In genomic region chr13:111907341-111907880, GRCh38 we compare ENCODE assay signal across 22 cellular contexts.
DNase-seq lines count a peak whose midpoint lies in the region; ATAC-seq and TF ChIP-seq lines count a peak whose summit lies in the region.
"Had no signal": no experiment of that assay in that cellular context is flagged by ENCODE, and none has a peak within 500 bp of the region (broad histone marks: within the 10 kb centered on the region; RNA-seq: fewer than 3 reads in every experiment).

No MANE protein-coding gene starts in this region.

- no peaks in the 10 kb centered on the region for H3K4me1 ChIP-seq in neural progenitor cell
- H3K4me1 ChIP-seq: HAP-1 had no signal

- ATAC-seq in stimulated activated naive B cell treated with anti-CD40 and anti-IgM and Interleukin-4, amounts not matched to agents 10 μg/mL and 1 μg/mL and 100 μg/mL, for 72 hours (replicated peaks): no peak

- H3K27me3 Mint-ChIP-seq in neural progenitor cell (ENCODE audit: insufficient read depth, low read depth): peaks cover 6% of the 10 kb centered on the region
- H3K27me3 Mint-ChIP-seq in stimulated activated naive B cell treated with anti-CD40 and anti-IgM and Interleukin-4, amounts not matched to agents 10 μg/mL and 1 μg/mL and 100 μg/mL, for 72 hours: no peaks in the 10 kb centered on the region

- H3K9me3 Mint-ChIP-seq in neural progenitor cell: peaks cover 7% of the 10 kb centered on the region
- peaks cover 3 to 4% of the 10 kb centered on the region in 2 donors for H3K9me3 Mint-ChIP-seq in stimulated activated naive B cell treated with anti-CD40 and anti-IgM and Interleukin-4, amounts not matched to agents 10 μg/mL and 1 μg/mL and 100 μg/mL, for 72 hours

- no peak overlapping the region for H3K4me3 ChIP-seq in neural progenitor cell
- H3K4me3 ChIP-seq: HAP-1 had no signal

- peak; percentile 28 for DNase-seq in activated CD8-positive, alpha-beta memory T cell treated with anti-CD3 and anti-CD28 coated beads for 24 hours
- no peak for DNase-seq in activated CD8-positive, alpha-beta memory T cell treated with anti-CD3 and anti-CD28 coated beads, Interleukin-2, amount 50 U/mL, for 4 hours
- DNase-seq in activated CD8-positive, alpha-beta memory T cell treated with anti-CD3 and anti-CD28 coated beads, Interleukin-2, amount 50 U/mL, for 48 hours: peak; percentile 13
- DNase-seq in neural progenitor cell (ENCODE audit: low spot score) (no peak), ureter (ENCODE audit: low spot score) (peak; percentile 23), mesenteric fat pad (ENCODE audit: low spot score) (no peak)
- DNase-seq in activated CD4-positive, alpha-beta T cell treated with anti-CD3 and anti-CD28 coated beads for 4 hours: no peak
- DNase-seq in stimulated activated naive B cell treated with anti-CD40 and anti-IgM and Interleukin-4, amounts not matched to agents 10 μg/mL and 1 μg/mL and 100 μg/mL, for 72 hours: no peak
- DNase-seq: DMS79, NCI-H1417, NCI-H187, NCI-H2107, NCI-H2227 treated with DMSO at 0.1 percent for 48 hours, NCI-H510A treated with DMSO at 0.1 percent for 48 hours, NCI-H774, OCI-M1, SHP77 treated with DMSO at 0.1 percent for 48 hours had no signal

- H3K36me3 ChIP-seq in neural progenitor cell: no peaks in the 10 kb centered on the region
- H3K36me3 ChIP-seq: HAP-1 had no signal

- H3K36me3 Mint-ChIP-seq in neural progenitor cell: no peaks in the 10 kb centered on the region
- no peaks in the 10 kb centered on the region for H3K36me3 Mint-ChIP-seq in stimulated activated naive B cell treated with anti-CD40 and anti-IgM and Interleukin-4, amounts not matched to agents 10 μg/mL and 1 μg/mL and 100 μg/mL, for 72 hours
- H3K36me3 Mint-ChIP-seq: CD14-positive monocyte had no signal

- no peaks in the 10 kb centered on the region for H3K27me3 ChIP-seq in neural progenitor cell

- H3K9me3 ChIP-seq in neural progenitor cell (ENCODE audit: low read depth): no peaks in the 10 kb centered on the region
- H3K9me3 ChIP-seq: HAP-1 had no signal

- H3K4me2 ChIP-seq in neural progenitor cell: no peak overlapping the region
- H3K4me2 ChIP-seq: KMS-11 had no signal

- no peaks in the 10 kb centered on the region for H3F3A ChIP-seq in neural progenitor cell (ENCODE audit: low read depth)

- no peak overlapping the region for H3K9ac ChIP-seq in neural progenitor cell
- H3K9ac ChIP-seq: KMS-11 had no signal

- H3K4me1 Mint-ChIP-seq in neural progenitor cell: peaks cover 3% of the 10 kb centered on the region
- no peaks in the 10 kb centered on the region for H3K4me1 Mint-ChIP-seq in stimulated activated naive B cell treated with anti-CD40 and anti-IgM and Interleukin-4, amounts not matched to agents 10 μg/mL and 1 μg/mL and 100 μg/mL, for 72 hours
- H3K4me1 Mint-ChIP-seq: CD14-positive monocyte had no signal

- H3K27ac ChIP-seq in neural progenitor cell: no peak overlapping the region
- H3K27ac ChIP-seq: 22Rv1, HL-60, KMS-11 had no signal

- no peak overlapping the region for H3K4me3 Mint-ChIP-seq in neural progenitor cell
- H3K4me3 Mint-ChIP-seq in stimulated activated naive B cell treated with anti-CD40 and anti-IgM and Interleukin-4, amounts not matched to agents 10 μg/mL and 1 μg/mL and 100 μg/mL, for 72 hours: no peak overlapping the region
- H3K4me3 Mint-ChIP-seq: CD14-positive monocyte had no signal

- no peak for TF ChIP-seq CTCF in neural progenitor cell (IDR thresholded peaks at IDR 0.05)

- H3K27ac Mint-ChIP-seq in neural progenitor cell: peak overlapping the region; percentile 43
- no peak overlapping the region for H3K27ac Mint-ChIP-seq in stimulated activated naive B cell treated with anti-CD40 and anti-IgM and Interleukin-4, amounts not matched to agents 10 μg/mL and 1 μg/mL and 100 μg/mL, for 72 hours

- no peak overlapping the region for H2AFZ ChIP-seq in neural progenitor cell (replicated peaks)

- H4K20me1 ChIP-seq in neural progenitor cell (ENCODE audit: low read depth): no peaks in the 10 kb centered on the region

- no peaks in the 10 kb centered on the region for H3K79me2 ChIP-seq in neural progenitor cell (ENCODE audit: low read depth)

Comparison
In these comparisons a context has a peak if more than half of its experiments do, and no peak if none do; other contexts are left out.
1. DNase-seq: peak in activated CD8-positive, alpha-beta memory T cell treated with anti-CD3 and anti-CD28 coated beads for 24 hours (single experiment), activated CD8-positive, alpha-beta memory T cell treated with anti-CD3 and anti-CD28 coated beads, Interleukin-2, amount 50 U/mL, for 48 hours (single experiment) and ureter (single experiment); none in activated CD8-positive, alpha-beta memory T cell treated with anti-CD3 and anti-CD28 coated beads, Interleukin-2, amount 50 U/mL, for 4 hours (single experiment), neural progenitor cell (single experiment), activated CD4-positive, alpha-beta T cell treated with anti-CD3 and anti-CD28 coated beads for 4 hours (0 of 2), stimulated activated naive B cell treated with anti-CD40 and anti-IgM and Interleukin-4, amounts not matched to agents 10 μg/mL and 1 μg/mL and 100 μg/mL, for 72 hours (single experiment) and mesenteric fat pad (single experiment).